Comparison of ENCODE assay signal across 10 cellular contexts in the genomic region with DNA sequence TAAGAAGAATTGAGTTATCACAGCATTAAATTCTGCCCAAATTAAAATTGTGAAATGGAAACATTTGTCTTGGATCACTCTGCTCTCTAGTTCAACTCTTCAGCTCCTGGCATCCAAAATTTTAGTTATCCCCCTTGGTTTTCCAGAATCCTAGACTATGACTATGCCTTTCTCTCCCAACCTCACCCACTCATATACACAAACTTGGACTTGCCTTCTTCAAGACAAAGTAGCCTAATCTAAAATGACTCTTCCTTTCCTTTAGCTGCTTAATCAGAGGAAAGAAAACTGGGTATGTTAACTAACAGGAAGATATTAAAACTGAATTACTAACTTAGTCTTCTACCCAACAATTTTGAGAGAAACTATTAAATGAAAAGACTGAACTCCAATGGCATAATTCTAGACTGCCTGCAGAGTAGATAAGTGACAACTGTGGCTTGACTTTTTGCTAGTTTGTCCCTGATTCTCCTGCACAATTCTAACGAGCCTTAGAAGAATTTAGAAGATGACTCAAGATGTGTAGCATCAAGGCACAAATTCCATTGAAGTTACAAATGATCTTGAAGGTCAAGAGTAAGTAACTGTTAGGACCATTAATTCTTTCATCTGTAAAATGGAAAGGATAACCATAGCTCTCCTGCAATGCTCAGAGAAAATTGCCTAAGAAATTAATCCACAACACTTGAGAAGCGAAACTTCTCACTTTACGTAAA.
"Had no signal": no experiment of that assay in that cellular context is flagged by ENCODE, and none has a peak within 500 bp of the region (broad histone marks: within the 10 kb centered on the region; RNA-seq: fewer than 3 reads in every experiment).

No MANE protein-coding gene starts in this region.

- H3K9me3 ChIP-seq: ovary, thyroid gland, vagina had no signal

- H3K27ac Mint-ChIP-seq: activated naive CD8-positive, alpha-beta T cell treated with anti-CD3 and anti-CD28 coated beads, Interleukin-2, amount 50 U/mL, for 24 hours had no signal

- DNase-seq: activated CD4-positive, alpha-beta T cell treated with anti-CD3 and anti-CD28 coated beads for 4 hours; activated naive CD4-positive, alpha-beta T cell treated with Interleukin-2 at 50 U/mL for 16 hours; activated naive CD8-positive, alpha-beta T cell treated with anti-CD3 and anti-CD28 coated beads, Interleukin-2, amount 50 U/mL, for 24 hours; hippocampal formation; ovary; stimulated activated CD4-positive, alpha-beta T cell treated with anti-CD3 and anti-CD28 coated beads, Interleukin-4, amount 100 ng/mL, for 4 hours; thyroid gland; WERI-Rb-1 had no signal

- H3K4me3 Mint-ChIP-seq: activated naive CD8-positive, alpha-beta T cell treated with anti-CD3 and anti-CD28 coated beads, Interleukin-2, amount 50 U/mL, for 24 hours had no signal

- FAIRE-seq: colon had no signal

- H3K4me1 ChIP-seq: thyroid gland had no signal

- H3K4me3 ChIP-seq: ovary, thyroid gland, vagina had no signal

- H3K27me3 ChIP-seq: ovary, thyroid gland, vagina had no signal

- H3K9me3 Mint-ChIP-seq: activated naive CD8-positive, alpha-beta T cell treated with anti-CD3 and anti-CD28 coated beads, Interleukin-2, amount 50 U/mL, for 24 hours had no signal

- ATAC-seq: activated naive CD8-positive, alpha-beta T cell treated with anti-CD3 and anti-CD28 coated beads, Interleukin-2, amount 50 U/mL, for 24 hours had no signal

- H3K27ac ChIP-seq: ovary, thyroid gland, vagina, WERI-Rb-1 had no signal

- H3K36me3 ChIP-seq: ovary, thyroid gland, vagina, WERI-Rb-1 had no signal
